ENCODE assay signal across 27 cellular contexts in genomic region chr3:171900396-171900795, GRCh38. TPM values are rescaled to one million over a fixed set of nuclear protein-coding genes. Genes with fewer than 3 reads are reported as not detected.
"Had no signal": no experiment of that assay in that cellular context is flagged by ENCODE, and none has a peak within 500 bp of the region (broad histone marks: within the 10 kb centered on the region; RNA-seq: fewer than 3 reads in every experiment).

No MANE protein-coding gene starts in this region.

- ATAC-seq: activated T-helper 17 cell treated with anti-CD3 and anti-CD28 coated beads, Interleukin-2, amount 50 U/mL, for 72 hours; K562; PC-3; T-helper 17 cell had no signal

- H3K4me3 ChIP-seq: K562 had no signal

- DNase-seq: activated B cell treated with CpG ODN at 0.5 μM for 24 hours; activated CD4-positive, alpha-beta memory T cell treated with anti-CD3 and anti-CD28 coated beads for 36 hours; activated CD4-positive, alpha-beta T cell treated with anti-CD3 and anti-CD28 coated beads for 1 hour; activated CD4-positive, alpha-beta T cell treated with anti-CD3 and anti-CD28 coated beads, Interleukin-2, amount 10 ng/mL, durations not matched to agents 24 days and 14 days; activated CD8-positive, alpha-beta memory T cell treated with anti-CD3 and anti-CD28 coated beads for 24 hours; activated gamma-delta T cell; activated naive CD4-positive, alpha-beta T cell treated with anti-CD3 and anti-CD28 coated beads for 36 hours; activated T-cell treated with anti-CD3 and anti-CD28 coated beads, Interleukin-2, amount 50 U/mL, for 48 hours; Karpas-422; MM.1S; NCI-H1092 treated with DMSO at 0.1 percent for 48 hours; NCI-H1417 treated with DMSO at 0.1 percent for 48 hours; NCI-H1694; NCI-H2029 treated with DMSO at 0.1 percent for 48 hours; NCI-H345; NCI-H510A; NCI-H526 treated with DMSO at 0.1 percent for 48 hours; NCI-H82; NK-92 treated with Interleukin-12 subunit alpha and Interleukin-12 subunit beta, amount 100 ng/mL, for 24 hours; PC-3; SHP77 treated with DMSO at 0.1 percent for 48 hours; T-helper 17 cell; T-helper 9 cell had no signal

RNA-seq across cellular contexts. Expression of gene TMEM212, which starts 57.2 kb away (rescaled TPM):
- total RNA-seq: activated B cell treated with CpG ODN at 0.5 μM for 24 hours; activated CD4-positive, alpha-beta memory T cell treated with anti-CD3 and anti-CD28 coated beads for 36 hours; activated CD4-positive, alpha-beta T cell treated with anti-CD3 and anti-CD28 coated beads, Interleukin-2, amount 10 ng/mL, durations not matched to agents 24 days and 14 days; activated naive CD4-positive, alpha-beta T cell treated with anti-CD3 and anti-CD28 coated beads for 36 hours; activated T-helper 17 cell treated with anti-CD3 and anti-CD28 coated beads, Interleukin-2, amount 50 U/mL, for 72 hours; astrocyte; K562; PC-3; SK-MEL-5; T-helper 17 cell had no signal
- polyA plus RNA-seq: K562 had no signal
